In genomic region chr2:174595904-174596397, GRCh38 we compare ENCODE assay signal across 10 cellular contexts. TPM values are rescaled to one million over a fixed set of nuclear protein-coding genes. Genes with fewer than 3 reads are reported as not detected.
A peak's percentile ranks its signal among the peaks of the same experiment; 100 is the strongest.
DNase-seq lines count a peak whose midpoint lies in the region; ATAC-seq and TF ChIP-seq lines count a peak whose summit lies in the region.
"Had no signal": no experiment of that assay in that cellular context is flagged by ENCODE, and none has a peak within 500 bp of the region (broad histone marks: within the 10 kb centered on the region; RNA-seq: fewer than 3 reads in every experiment).

No MANE protein-coding gene starts in this region.

- no peaks in the 10 kb centered on the region for H3K9me2 ChIP-seq in OCI-LY7 (ENCODE audit: insufficient read depth, low read length)

- H3K9me3 ChIP-seq in OCI-LY7 (ENCODE audit: low read length) = peaks cover 11% of the 10 kb centered on the region; the same call in 1 of the 2 replicates

- intact Hi-C loops in OCI-LY7 (cut with micrococcal nuclease; ENCODE audit: unreplicated experiment) = loop anchor here (2.0 to 5.0 kb wide), 3 partner anchors 634 to 1244 kb away; partner anchors contain the start of gene CDCA7

- H2AFZ ChIP-seq in OCI-LY7 (ENCODE audit: low read length) = no peak overlapping the region; the same call in 1 of the 2 replicates

- ATAC-seq in HG02763 (IDR thresholded peaks at IDR 0.05; ENCODE audit: unreplicated experiment) = no peak

- H3K4me2 ChIP-seq in OCI-LY7 (ENCODE audit: low read length) = peak overlapping the region; percentile 81

- H3K4me1 ChIP-seq in OCI-LY7 (ENCODE audit: insufficient read depth, low read length, poor library complexity, severe bottlenecking) = peaks cover 69% of the 10 kb centered on the region

- BruUV-seq in OCI-LY7 (replicated peaks; lab: Mats Ljungman, UMichigan) = TSS peak; percentile 82

- H3K27ac ChIP-seq in OCI-LY7 (ENCODE audit: low read depth, low read length, poor library complexity, severe bottlenecking) (peak overlapping the region; percentile 94), coronary artery (peak overlapping the region; percentile 40 to 58), skin epidermis (peak overlapping the region in 20 of 21 experiments; percentile 52 to 96 (median 84))

- POLR2A ChIA-PET in OCI-LY7 (lab: Charles Lee) = interaction anchor here (0.5 to 10.2 kb wide), 13 partner anchors 14 to 785 kb away, joined by 3 to 185 read pairs (median 6); no protein-coding TSS in a partner anchor

- no peaks in the 10 kb centered on the region for H4K20me1 ChIP-seq in OCI-LY7 (ENCODE audit: insufficient read depth, low read length)

- CTCF ChIA-PET in OCI-LY7 (lab: Charles Lee; ENCODE audit: unreplicated experiment) = interaction anchor here (1.0 kb wide), 1 partner anchor 10 kb away, joined by 3 read pairs; no protein-coding TSS in a partner anchor

- in situ Hi-C loops in GM13977 (cut with MboI; ENCODE audit: low pct_unique_long_range_greater_than_20kb, low sequenced_read_pairs, unreplicated experiment) = loop anchor here (25.0 kb wide), 1 partner anchor 91 kb away; no protein-coding TSS in a partner anchor

- H3K79me2 ChIP-seq in OCI-LY7 (ENCODE audit: insufficient read depth, low read depth, low read length) = peaks cover 77% of the 10 kb centered on the region

- H3K36me3 ChIP-seq in OCI-LY7 (ENCODE audit: insufficient read depth, low read length) = peaks cover 25% of the 10 kb centered on the region

- peak overlapping the region; percentile 51 for H3K4me3 ChIP-seq in GM12875 (ENCODE audit: low read depth, low read length)
- H3K4me3 ChIP-seq in OCI-LY7 (ENCODE audit: low read depth, low read length, poor library complexity, severe bottlenecking) = peak overlapping the region; percentile 79
- peak overlapping the region; percentile 39 for H3K4me3 ChIP-seq in coronary artery
- H3K4me3 ChIP-seq in skin epidermis = peak overlapping the region; percentile 8 to 39 (median 30)

- DNase-seq in OCI-LY7 (ENCODE audit: low spot score) (peak; percentile 39), coronary artery (ENCODE audit: low spot score) (no peak), HK-2 (ENCODE audit: unreplicated experiment) (no peak), GM13977 (ENCODE audit: low spot score) (no peak), LoVo (ENCODE audit: low spot score) (no peak)
- DNase-seq: NCI-H446; stimulated activated CD4-positive, alpha-beta T cell treated with anti-CD3 and anti-CD28 coated beads, Interleukin-4, amount 100 ng/mL, for 24 hours had no signal

- TF ChIP-seq CTCF in GM12875 (IDR thresholded peaks at IDR 0.05; ENCODE audit: borderline replicate concordance, insufficient read depth, low read depth, low read length) = no peak
- no peak for TF ChIP-seq CTCF in OCI-LY7 (conservative IDR thresholded peaks at IDR 0.05; ENCODE audit: low read length)
- TF ChIP-seq CTCF in coronary artery (IDR thresholded peaks at IDR 0.05) = no peak
- no peak for TF ChIP-seq CTCF in GM13977 (IDR thresholded peaks at IDR 0.05; ENCODE audit: extremely low read depth, insufficient read depth, missing control alignments)

RNA-seq across cellular contexts. Expression of gene WIPF1, which starts 1.7 kb away (rescaled TPM):
- 22.7 and 27.1 TPM in 2 replicates for total RNA-seq in OCI-LY7 (2014; rRNA removed; shearing (Covaris generic))
- 183 and 192 TPM in 2 replicates for total RNA-seq in OCI-LY7 (2022)
